ENCODE assay signal across 35 cellular contexts in genomic region chr20:2804041-2804828, GRCh38. TPM values are rescaled to one million over a fixed set of nuclear protein-coding genes. Genes with fewer than 3 reads are reported as not detected.
DNase-seq lines count a peak whose midpoint lies in the region; ATAC-seq and TF ChIP-seq lines count a peak whose summit lies in the region.
"Had no signal": no experiment of that assay in that cellular context is flagged by ENCODE, and none has a peak within 500 bp of the region (broad histone marks: within the 10 kb centered on the region; RNA-seq: fewer than 3 reads in every experiment).

No MANE protein-coding gene starts in this region.

- H3K4me3 ChIP-seq in endodermal cell (ENCODE audit: low read length) = no peak overlapping the region
- H3K4me3 ChIP-seq: colonic mucosa, ovary, transverse colon had no signal

- H3K4me1 Mint-ChIP-seq in H9 = peaks cover 30 to 40% of the 10 kb centered on the region in 2 experiments
- H3K4me1 Mint-ChIP-seq in endodermal cell = peaks cover 15% of the 10 kb centered on the region
- peaks cover 35% of the 10 kb centered on the region for H3K4me1 Mint-ChIP-seq in neural crest cell
- peaks cover 22% of the 10 kb centered on the region for H3K4me1 Mint-ChIP-seq in HFFc6 (ENCODE audit: low read depth)

- H2BK15ac ChIP-seq in H9 (ENCODE audit: low read depth, low read length) = no peak overlapping the region

- H2BK120ac ChIP-seq in H9 (ENCODE audit: low read depth, low read length, poor library complexity, severe bottlenecking) = no peak overlapping the region

- no peak overlapping the region for H2BK20ac ChIP-seq in H9 (ENCODE audit: low read depth, low read length, poor library complexity, severe bottlenecking)

- no peak overlapping the region for H2BK5ac ChIP-seq in H9 (ENCODE audit: insufficient read length, low read length)

- no peak overlapping the region for H4K5ac ChIP-seq in H9 (ENCODE audit: insufficient read length, low read depth, low read length)

- no peaks in the 10 kb centered on the region for H3K79me1 ChIP-seq in H9 (ENCODE audit: insufficient read depth, low read depth, low read length, poor library complexity, severe bottlenecking)

- H3K9me3 ChIP-seq in H9 (ENCODE audit: control insufficient read depth, low read depth, low read length) = no peaks in the 10 kb centered on the region
- no peaks in the 10 kb centered on the region for H3K9me3 ChIP-seq in endodermal cell (ENCODE audit: control insufficient read depth, low read length)
- H3K9me3 ChIP-seq: BE2C, colonic mucosa, ovary, transverse colon had no signal

- no peak for ATAC-seq in esophagus mucosa
- ATAC-seq: activated naive CD8-positive, alpha-beta T cell treated with anti-CD3 and anti-CD28 coated beads, Interleukin-2, amount 50 U/mL, for 24 hours; PC-3; stimulated activated memory B cell treated with anti-CD40 and anti-IgM and Interleukin-4, amounts not matched to agents 10 μg/mL and 1 μg/mL and 100 μg/mL, for 72 hours; T-helper 17 cell had no signal

- H3K23ac ChIP-seq in H9 (ENCODE audit: insufficient read length, low read depth, low read length) = no peak overlapping the region

- H3K36me3 Mint-ChIP-seq in H9 (ENCODE audit: insufficient read depth in 1 of 3, low read depth in 3 of 3) (peaks cover 0 to 8% (median 1%) of the 10 kb centered on the region in 3 experiments; a peak in 2 of 7 replicates), endodermal cell (ENCODE audit: low read depth) (no peaks in the 10 kb centered on the region), neural crest cell (ENCODE audit: low read depth) (peaks cover 3% of the 10 kb centered on the region), HFFc6 (ENCODE audit: low read depth) (peaks cover 9% of the 10 kb centered on the region; the same call in 1 of the 2 replicates)
- H3K36me3 Mint-ChIP-seq: stimulated activated memory B cell treated with anti-CD40 and anti-IgM and Interleukin-4, amounts not matched to agents 10 μg/mL and 1 μg/mL and 100 μg/mL, for 72 hours had no signal

- H3T11ph ChIP-seq in H9 (ENCODE audit: low read length) = no peak overlapping the region

- H3K79me2 ChIP-seq in H9 (ENCODE audit: insufficient read depth, low read length) = no peaks in the 10 kb centered on the region

- no peak overlapping the region for H3K56ac ChIP-seq in H9 (ENCODE audit: insufficient read length, low read depth, low read length)

- peaks cover 74% of the 10 kb centered on the region for H3K27me3 Mint-ChIP-seq in H9 (ENCODE audit: low read depth)
- peaks cover 76% of the 10 kb centered on the region for H3K27me3 Mint-ChIP-seq in endodermal cell (ENCODE audit: insufficient read depth)
- H3K27me3 Mint-ChIP-seq in neural crest cell (ENCODE audit: low read depth) = peaks cover 16% of the 10 kb centered on the region
- H3K27me3 Mint-ChIP-seq in HFFc6 (ENCODE audit: insufficient read depth) = peaks cover 54% of the 10 kb centered on the region

- DNase-seq in H9 (no peak), endodermal cell (no peak), neural crest cell (ENCODE audit: low read depth, low spot score) (no peak), HFFc6 (no peak), GM03348 (ENCODE audit: low spot score) (no peak)
- DNase-seq: ACHN; activated naive CD4-positive, alpha-beta T cell; activated naive CD8-positive, alpha-beta T cell treated with anti-CD3 and anti-CD28 coated beads, Interleukin-2, amount 50 U/mL, for 24 hours; BE2C; colonic mucosa; effector CD8-positive, alpha-beta T cell; EL; GOT3; Kasumi-1; kidney; NCI-H1417 treated with DMSO at 0.1 percent for 48 hours; NCI-H2081 treated with DMSO at 0.1 percent for 48 hours; NCI-H2227 treated with DMSO at 0.1 percent for 48 hours; NCI-H526 treated with DMSO at 0.1 percent for 48 hours; NK-92 treated with Interleukin-12 subunit alpha and Interleukin-12 subunit beta, amount 100 ng/mL, for 24 hours; ovary; PC-3; Right ventricle myocardium superior; T-helper 17 cell; transverse colon had no signal

- H3K9me3 Mint-ChIP-seq in H9 (peaks cover 3 to 5% of the 10 kb centered on the region in 2 experiments; a peak in 3 of 5 replicates), endodermal cell (no peaks in the 10 kb centered on the region), neural crest cell (peaks cover 5% of the 10 kb centered on the region), HFFc6 (peaks cover 4% of the 10 kb centered on the region; the same call in 1 of the 2 replicates)
- H3K9me3 Mint-ChIP-seq: activated naive CD8-positive, alpha-beta T cell treated with anti-CD3 and anti-CD28 coated beads, Interleukin-2, amount 50 U/mL, for 24 hours; stimulated activated memory B cell treated with anti-CD40 and anti-IgM and Interleukin-4, amounts not matched to agents 10 μg/mL and 1 μg/mL and 100 μg/mL, for 72 hours had no signal

- peak overlapping the region; percentile 63 for H3K4me2 ChIP-seq in H9 (ENCODE audit: insufficient read depth, insufficient read length, low read length)

- no peak overlapping the region for H4K8ac ChIP-seq in H9 (replicated peaks; ENCODE audit: insufficient read length, low read depth, low read length)

- peaks cover 7% of the 10 kb centered on the region; the same call in 1 of the 2 replicates for H3K4me1 ChIP-seq in H9 (ENCODE audit: insufficient read depth, low read length)
- H3K4me1 ChIP-seq in endodermal cell (ENCODE audit: control insufficient read depth, insufficient read depth, low read length) = no peaks in the 10 kb centered on the region
- H3K4me1 ChIP-seq: BE2C had no signal

- WGBS in H9 (ENCODE audit: extremely low coverage, insufficient read length, low lambda C conversion rate) = no CpG with 5 or more reads among the region's 16 CpGs
- 69 to 70% methylated on average over 14 to 16 of the region's 16 CpGs for WGBS in endodermal cell (ENCODE audit: insufficient coverage in 1 of 2, insufficient read length in 1 of 2), 2 experiments

- no peak overlapping the region for H3K14ac ChIP-seq in H9 (ENCODE audit: insufficient read depth, low read length)

- TF ChIP-seq CTCF in H9 (conservative IDR thresholded peaks at IDR 0.05) = no peak
- TF ChIP-seq CTCF in endodermal cell (conservative IDR thresholded peaks at IDR 0.05) = peak; percentile 27
- no peak for TF ChIP-seq CTCF in neural crest cell (conservative IDR thresholded peaks at IDR 0.05)
- no peak for TF ChIP-seq CTCF in HFFc6 (IDR thresholded peaks at IDR 0.05)

- H3K36me3 ChIP-seq in endodermal cell (ENCODE audit: control insufficient read depth, insufficient read depth, low read length) = no peaks in the 10 kb centered on the region
- H3K36me3 ChIP-seq: BE2C, colonic mucosa, ovary, transverse colon had no signal

- H3K27ac Mint-ChIP-seq in H9 = no peak overlapping the region
- no peak overlapping the region for H3K27ac Mint-ChIP-seq in endodermal cell
- H3K27ac Mint-ChIP-seq in neural crest cell (ENCODE audit: unreplicated experiment) = peak overlapping the region; percentile 16
- no peak overlapping the region for H3K27ac Mint-ChIP-seq in HFFc6
- H3K27ac Mint-ChIP-seq: activated naive CD8-positive, alpha-beta T cell treated with anti-CD3 and anti-CD28 coated beads, Interleukin-2, amount 50 U/mL, for 24 hours; stimulated activated memory B cell treated with anti-CD40 and anti-IgM and Interleukin-4, amounts not matched to agents 10 μg/mL and 1 μg/mL and 100 μg/mL, for 72 hours; T-helper 17 cell had no signal

- H3K18ac ChIP-seq in H9 (ENCODE audit: insufficient read length, low read depth, low read length) = no peak overlapping the region

- H3K4me3 Mint-ChIP-seq in H9 (peak overlapping the region in 1 of 2 experiments; percentile 28; a peak in 2 of 5 replicates), endodermal cell (no peak overlapping the region), neural crest cell (no peak overlapping the region), HFFc6 (no peak overlapping the region)
- H3K4me3 Mint-ChIP-seq: activated naive CD8-positive, alpha-beta T cell treated with anti-CD3 and anti-CD28 coated beads, Interleukin-2, amount 50 U/mL, for 24 hours; stimulated activated memory B cell treated with anti-CD40 and anti-IgM and Interleukin-4, amounts not matched to agents 10 μg/mL and 1 μg/mL and 100 μg/mL, for 72 hours; T-helper 17 cell had no signal

- no peak overlapping the region for H3K9ac ChIP-seq in H9 (ENCODE audit: extremely low read depth, insufficient read length, low read length)
- no peak overlapping the region for H3K9ac ChIP-seq in endodermal cell (ENCODE audit: extremely low read depth, low read length, poor library complexity, severe bottlenecking)

- H2BK12ac ChIP-seq in H9 (ENCODE audit: insufficient read length, low read depth, low read length) = no peak overlapping the region

- no peak overlapping the region for H3K27ac ChIP-seq in H9 (ENCODE audit: insufficient read length, low read depth, low read length)
- no peak overlapping the region for H3K27ac ChIP-seq in endodermal cell (ENCODE audit: low read depth, low read length)
- H3K27ac ChIP-seq: colonic mucosa, ovary, transverse colon had no signal

- H2AFZ ChIP-seq in H9 (ENCODE audit: low read length) = no peak overlapping the region

- H4K20me1 ChIP-seq in H9 (ENCODE audit: control insufficient read depth, insufficient read depth, insufficient read length) = no peaks in the 10 kb centered on the region

- H3K27me3 ChIP-seq in H9 (ENCODE audit: insufficient read depth, low read length) = peaks cover 42% of the 10 kb centered on the region
- H3K27me3 ChIP-seq in endodermal cell (ENCODE audit: control insufficient read depth, insufficient read depth, low read length, poor library complexity, severe bottlenecking) = peaks cover 71% of the 10 kb centered on the region
- H3K27me3 ChIP-seq: ovary had no signal

- no peak overlapping the region for H3K4ac ChIP-seq in H9 (ENCODE audit: low read depth, low read length)

- no peak overlapping the region for H2AK5ac ChIP-seq in H9 (ENCODE audit: insufficient read length, low read length)

- H3K23me2 ChIP-seq in H9 (ENCODE audit: insufficient read length, low read depth, low read length, poor library complexity, severe bottlenecking) = peaks cover 7% of the 10 kb centered on the region

- H4K91ac ChIP-seq in H9 (ENCODE audit: insufficient read length, low read depth, low read length) = no peak overlapping the region

RNA-seq across cellular contexts. Expression of gene CPXM1, which starts 3.8 kb away (rescaled TPM):
- total RNA-seq in H9 (2021) = 69.0 and 70.0 TPM in 2 replicates
- total RNA-seq in endodermal cell = 100 to 1,000 TPM in 1 of 2 donors, 10 to 100 TPM in 1; 80.1 to 106 TPM
- polyA plus RNA-seq in endodermal cell (2013, experiment 1 of 2) = 174 TPM
- polyA plus RNA-seq in endodermal cell (2013, experiment 2 of 2) = 158 TPM
- total RNA-seq in neural crest cell = 200 and 218 TPM in 2 replicates
- 2.0 TPM for total RNA-seq in esophagus mucosa
- total RNA-seq in HFFc6 (2021; fragmentation: NEBNext Ultra II Directional; extraction: Animal tissue kit (Norgen Biotek cat#: 25700)) = under 1 TPM in 1 of 6 experiments, not detected in 5; 0.10 TPM
- total RNA-seq: PC-3 had no signal
- polyA plus RNA-seq: CD8-positive, alpha-beta memory T cell had no signal

RNA-seq across cellular contexts. Expression of gene C20orf141, which starts 10.6 kb away (rescaled TPM):
- total RNA-seq in H9 (2021) (not detected in 2 replicates), endodermal cell (not detected), neural crest cell (not detected in 2 replicates), esophagus mucosa (not detected)
- not detected for polyA plus RNA-seq in endodermal cell (2013, experiment 1 of 2)
- polyA plus RNA-seq in endodermal cell (2013, experiment 2 of 2) = not detected
- not detected for total RNA-seq in HFFc6 (2021; fragmentation: NEBNext Ultra II Directional; extraction: Animal tissue kit (Norgen Biotek cat#: 25700))
- total RNA-seq: cardiac septum; CD8-positive, alpha-beta memory T cell; colonic mucosa; epithelial cell of proximal tubule; glomerular endothelial cell; kidney; left ventricle myocardium superior; PC-3; renal cortical epithelial cell; Right ventricle myocardium superior; skeletal muscle tissue; T-helper 17 cell; transverse colon had no signal
- polyA plus RNA-seq: CD8-positive, alpha-beta memory T cell; ovary had no signal

RNA-seq across cellular contexts. Expression of gene TMEM239, which starts 11.9 kb away (rescaled TPM):
- total RNA-seq in H9 (2021) (not detected in 2 replicates), endodermal cell (not detected), neural crest cell (not detected in 2 replicates), esophagus mucosa (not detected)
- not detected for polyA plus RNA-seq in endodermal cell (2013, experiment 1 of 2)
- polyA plus RNA-seq in endodermal cell (2013, experiment 2 of 2) = not detected
- not detected for total RNA-seq in HFFc6 (2021; fragmentation: NEBNext Ultra II Directional; extraction: Animal tissue kit (Norgen Biotek cat#: 25700))
- total RNA-seq: cardiac septum; CD8-positive, alpha-beta memory T cell; colonic mucosa; epithelial cell of proximal tubule; glomerular endothelial cell; kidney; left ventricle myocardium superior; ovary; renal cortical epithelial cell; Right ventricle myocardium superior; skeletal muscle tissue; subcutaneous adipose tissue; T-helper 17 cell; transverse colon had no signal
- polyA plus RNA-seq: CD8-positive, alpha-beta memory T cell; ovary had no signal

RNA-seq across cellular contexts. Expression of gene PCED1A, which starts 36.2 kb away (rescaled TPM):
- total RNA-seq in H9 (2021) (27.2 and 30.8 TPM in 2 replicates), endodermal cell (10 to 100 TPM; 40.2 to 46.5 TPM), neural crest cell (68.7 and 71.9 TPM in 2 replicates), esophagus mucosa (16.5 TPM)
- 68.8 TPM for polyA plus RNA-seq in endodermal cell (2013, experiment 1 of 2)
- 57.8 TPM for polyA plus RNA-seq in endodermal cell (2013, experiment 2 of 2)
- 10 to 100 TPM; 22.0 to 24.8 (median 23.8) TPM for total RNA-seq in HFFc6 (2021; fragmentation: NEBNext Ultra II Directional; extraction: Animal tissue kit (Norgen Biotek cat#: 25700))

RNA-seq across cellular contexts. Expression of gene VPS16, which starts 36.3 kb away (rescaled TPM):
- total RNA-seq in H9 (2021) (31.6 and 32.1 TPM in 2 replicates), endodermal cell (10 to 100 TPM; 36.8 to 37.5 TPM), neural crest cell (49.8 and 50.6 TPM in 2 replicates), esophagus mucosa (23.8 TPM)
- 41.2 TPM for polyA plus RNA-seq in endodermal cell (2013, experiment 1 of 2)
- 37.7 TPM for polyA plus RNA-seq in endodermal cell (2013, experiment 2 of 2)
- total RNA-seq in HFFc6 (2021; fragmentation: NEBNext Ultra II Directional; extraction: Animal tissue kit (Norgen Biotek cat#: 25700)) = 10 to 100 TPM; 30.6 to 36.3 (median 35.2) TPM

Comparison
In these comparisons a context has a peak if more than half of its experiments do, and no peak if none do; other contexts are left out.
1. RNA of gene CPXM1, which starts 3.8 kb away (total RNA-seq): 200 to 218 TPM in neural crest cell, 80.1 to 106 TPM in endodermal cell and 69.0 to 70.0 TPM in H9; 2.0 TPM in esophagus mucosa (single experiment) and 0.10 TPM in HFFc6; every median in the first group is over 10 times any median in the second.